Comparison of ENCODE assay signal across 8 cellular contexts in the genomic region with DNA sequence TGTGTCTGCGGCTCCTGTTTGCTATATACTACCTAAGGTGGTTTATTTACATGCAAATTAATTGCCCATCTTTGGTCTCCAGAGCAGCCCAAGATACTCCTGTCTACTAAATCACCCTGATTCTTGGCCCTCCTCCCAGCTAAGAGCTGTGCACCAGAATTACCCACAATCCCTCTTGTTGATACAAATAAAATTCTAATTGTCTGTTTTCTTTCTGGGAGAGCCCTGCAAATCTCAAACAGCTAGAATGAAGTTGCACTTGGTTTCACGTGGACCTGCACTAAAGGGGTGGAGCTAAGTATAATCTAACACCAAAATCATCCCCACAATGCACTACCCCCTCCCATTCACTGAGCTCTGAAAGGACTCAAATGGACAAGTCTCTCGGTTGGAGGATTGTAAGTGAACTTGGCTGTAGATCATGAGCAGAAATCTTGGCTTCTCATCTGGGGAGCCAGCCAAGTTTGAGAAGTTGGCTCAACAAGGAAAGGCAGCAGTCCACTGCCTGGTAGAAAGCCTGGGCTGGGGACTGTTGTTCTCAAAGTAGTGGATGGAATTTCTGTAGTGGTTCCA. TPM values are rescaled to one million over a fixed set of nuclear protein-coding genes. Genes with fewer than 3 reads are reported as not detected.
DNase-seq lines count a peak whose midpoint lies in the region; ATAC-seq and TF ChIP-seq lines count a peak whose summit lies in the region.

No MANE protein-coding gene starts in this region.

- peak overlapping the region; percentile 77 for H3K27ac Mint-ChIP-seq in CD4-positive, alpha-beta T cell

- no peaks in the 10 kb centered on the region for H3F3A ChIP-seq in PC-3 (ENCODE audit: low read length, unreplicated experiment)

- H3K4me2 ChIP-seq in PC-3 (ENCODE audit: low read length): no peak overlapping the region

- H3K4me3 ChIP-seq in PC-3 (ENCODE audit: low read length) (no peak overlapping the region), fibroblast of pulmonary artery (replicated peaks; ENCODE audit: low read depth, low read length) (no peak overlapping the region), psoas muscle (peak overlapping the region; percentile 31)

- POLR2A ChIA-PET in CD4-positive, alpha-beta T cell (lab: Charles Lee): interaction anchor here (1.3 kb wide), 1 partner anchor 17 kb away, joined by 3 read pairs; no protein-coding TSS in a partner anchor
- POLR2A ChIA-PET in PC-3 (lab: Charles Lee; ENCODE audit: unreplicated experiment): no interaction called here

- peaks cover 58% of the 10 kb centered on the region for H3K36me3 ChIP-seq in PC-3 (ENCODE audit: low read depth, low read length)
- peaks cover 14 to 42% of the 10 kb centered on the region in 2 donors for H3K36me3 ChIP-seq in psoas muscle (ENCODE audit: insufficient read depth in 1 of 2, low read depth in 1 of 2)

- no peaks in the 10 kb centered on the region for H3K27me3 Mint-ChIP-seq in CD4-positive, alpha-beta T cell

- 9 to 17% (median 10%) methylated on average over 3 of the region's 3 CpGs for WGBS in psoas muscle, 3 donors

- no peak for DNase-seq in CD4-positive, alpha-beta T cell
- DNase-seq in PC-3: no peak
- peak; percentile 84 for DNase-seq in fibroblast of pulmonary artery (ENCODE audit: low read depth)
- DNase-seq in psoas muscle: peak; percentile 55 to 74
- no peak for DNase-seq in ecto neural progenitor cell (ENCODE audit: low spot score)
- no peak for DNase-seq in glomerular visceral epithelial cell (ENCODE audit: extremely low spot score)

- no peak overlapping the region for H2AFZ ChIP-seq in PC-3 (ENCODE audit: low read length)

- peaks cover 95% of the 10 kb centered on the region for H3K4me1 Mint-ChIP-seq in CD4-positive, alpha-beta T cell (ENCODE audit: low read depth)

- TF ChIP-seq CTCF in CD4-positive, alpha-beta T cell (IDR thresholded peaks at IDR 0.05): no peak
- TF ChIP-seq CTCF in PC-3 (conservative IDR thresholded peaks at IDR 0.05; ENCODE audit: low read depth, low read length): no peak
- TF ChIP-seq CTCF in fibroblast of pulmonary artery (IDR thresholded peaks at IDR 0.05; ENCODE audit: low read length, missing control alignments): no peak
- TF ChIP-seq CTCF in psoas muscle (IDR thresholded peaks at IDR 0.05): no peak

- peaks cover 63% of the 10 kb centered on the region for H3K79me2 ChIP-seq in PC-3 (ENCODE audit: low read length)

- no peaks in the 10 kb centered on the region for H3K9me3 ChIP-seq in CD4-positive, alpha-beta T cell (ENCODE audit: control insufficient read depth, low read length)
- H3K9me3 ChIP-seq in PC-3 (ENCODE audit: low read length): no peaks in the 10 kb centered on the region
- H3K9me3 ChIP-seq in psoas muscle: no peaks in the 10 kb centered on the region

- intact Hi-C loops in CD4-positive, alpha-beta T cell (cut with DNase I, micrococcal nuclease): no loop called here
- intact Hi-C loops in PC-3 (cut with micrococcal nuclease) (no loop called here), psoas muscle (cut with DNase I) (loop anchor here in 1 of 2 donors (5.0 kb wide), 1 partner anchor 108 kb away; a partner anchor contains a TSS)

- H3K27me3 ChIP-seq in CD4-positive, alpha-beta T cell (ENCODE audit: control insufficient read depth, insufficient read depth, low read length): no peaks in the 10 kb centered on the region
- H3K27me3 ChIP-seq in PC-3 (ENCODE audit: low read length): no peaks in the 10 kb centered on the region
- no peaks in the 10 kb centered on the region for H3K27me3 ChIP-seq in psoas muscle (ENCODE audit: insufficient read depth in 3 of 3, low read length in 2 of 3)

- CTCF ChIA-PET in CD4-positive, alpha-beta T cell (lab: Charles Lee): no interaction called here
- CTCF ChIA-PET in PC-3 (lab: Charles Lee): no interaction called here

- no peak for ATAC-seq in CD4-positive, alpha-beta T cell (ENCODE audit: poor library complexity)
- ATAC-seq in PC-3 (peak; percentile 66), psoas muscle (peak; percentile 77 to 90 (median 81)), HG03108 (IDR thresholded peaks at IDR 0.05; ENCODE audit: unreplicated experiment) (no peak), GM21529 (IDR thresholded peaks at IDR 0.05; ENCODE audit: unreplicated experiment) (no peak)

- H4K20me1 ChIP-seq in PC-3 (ENCODE audit: low read length): 0 out of 2 replicates have a peak, but pooled peaks cover 5% of the 10 kb centered on the region

- H3K27ac ChIP-seq in CD4-positive, alpha-beta T cell (ENCODE audit: low read depth, low read length): no peak overlapping the region
- H3K27ac ChIP-seq in PC-3 (ENCODE audit: low read length): no peak overlapping the region
- H3K27ac ChIP-seq in psoas muscle: peak overlapping the region; percentile 64

- peak overlapping the region; percentile 58 for H3K4me3 Mint-ChIP-seq in CD4-positive, alpha-beta T cell

- peaks cover 84% of the 10 kb centered on the region for H3K36me3 Mint-ChIP-seq in CD4-positive, alpha-beta T cell (ENCODE audit: low read depth)

- H3K4me1 ChIP-seq in PC-3 (ENCODE audit: insufficient read depth, low read length) (peaks cover 11% of the 10 kb centered on the region), psoas muscle (peaks cover 95% of the 10 kb centered on the region)

- no peaks in the 10 kb centered on the region for H3K9me3 Mint-ChIP-seq in CD4-positive, alpha-beta T cell

- no peaks in the 10 kb centered on the region for H3K9me2 ChIP-seq in PC-3 (replicated peaks; ENCODE audit: low read length)

- BruUV-seq in PC-3 (replicated peaks; lab: Mats Ljungman, UMichigan): no TSS peak

- no peak overlapping the region for H3K9ac ChIP-seq in PC-3 (ENCODE audit: low read length)

RNA-seq across cellular contexts. Expression of a gene that starts 6.6 kb away (rescaled TPM):
- 100 to 1,000 TPM; 159 to 171 TPM for total RNA-seq in CD4-positive, alpha-beta T cell
- 58.8 and 68.9 TPM in 2 replicates for total RNA-seq in PC-3 (2014; rRNA removed)
- total RNA-seq in psoas muscle: 100 to 1,000 TPM in 1 of 4 donors, 10 to 100 TPM in 3; 44.7 to 115 (median 55.9) TPM
- 10 to 100 TPM; 44.5 to 83.6 (median 50.6) TPM for polyA plus RNA-seq in psoas muscle

Comparison
In these comparisons a context has a peak if more than half of its experiments do, and no peak if none do; other contexts are left out.
1. ATAC-seq: peak in PC-3 (single experiment) and psoas muscle (4 of 4); none in CD4-positive, alpha-beta T cell (single experiment), HG03108 (single experiment) and GM21529 (single experiment).
2. DNase-seq: peak in fibroblast of pulmonary artery (single experiment) and psoas muscle (2 of 2); none in CD4-positive, alpha-beta T cell (0 of 10), PC-3 (single experiment), ecto neural progenitor cell (single experiment) and glomerular visceral epithelial cell (single experiment).